ENCODE assay signal across 19 cellular contexts in the genomic region with DNA sequence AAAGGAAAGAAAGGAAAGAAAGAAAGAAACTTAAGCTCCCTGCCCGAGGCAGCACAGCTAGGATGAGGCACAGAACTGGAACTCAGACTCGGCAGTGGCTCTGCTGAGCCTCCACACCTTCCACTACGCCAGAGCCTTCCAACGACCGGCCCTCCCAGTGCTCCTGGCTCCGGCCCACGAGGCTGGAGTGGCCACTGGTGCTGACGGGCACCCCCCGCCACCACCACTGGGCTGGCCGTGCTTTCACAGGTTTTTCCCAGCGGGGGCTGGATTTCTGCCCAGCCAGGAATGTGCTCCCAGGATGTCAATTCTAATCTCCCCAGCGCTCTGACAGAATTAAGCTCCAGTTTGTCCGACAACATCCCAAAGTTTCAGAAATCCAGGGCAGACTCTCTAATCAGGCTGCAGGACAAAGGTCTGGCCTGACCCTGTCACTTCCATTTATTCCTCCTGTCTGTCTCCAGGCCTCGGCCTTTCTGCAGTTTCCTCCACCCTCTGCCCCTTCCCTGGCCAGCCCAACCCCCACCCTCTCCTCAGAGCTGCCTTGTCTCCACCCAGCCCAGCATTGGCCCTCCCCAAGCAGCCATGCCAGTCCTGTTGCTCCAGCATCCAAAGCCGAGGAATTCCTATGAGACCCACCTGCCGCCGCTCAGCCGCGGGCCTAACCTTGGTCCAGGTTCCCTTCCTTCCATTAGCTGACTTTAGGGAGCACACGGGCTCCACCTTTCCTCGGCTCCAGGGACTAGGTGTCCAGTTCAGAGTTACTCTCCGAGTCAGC.
DNase-seq lines count a peak whose midpoint lies in the region; ATAC-seq, FAIRE-seq and TF ChIP-seq lines count a peak whose summit lies in the region.
"Had no signal": no experiment of that assay in that cellular context is flagged by ENCODE, and none has a peak within 500 bp of the region (broad histone marks: within the 10 kb centered on the region; RNA-seq: fewer than 3 reads in every experiment).

No MANE protein-coding gene starts in this region.

- peak; percentile 71 to 77 for ATAC-seq in right cardiac atrium
- ATAC-seq: natural killer cell treated with Interleukin-12 subunit alpha and Interleukin-12 subunit beta and Interleukin-15 and Interleukin-18, amount 100 ng/mL, for 72 hours; stimulated activated memory B cell treated with anti-CD40 and anti-IgM and Interleukin-4, amounts not matched to agents 10 μg/mL and 1 μg/mL and 100 μg/mL, for 72 hours; T-helper 17 cell had no signal

- no peak for TF ChIP-seq POLR2A in GM12892 (IDR thresholded peaks at IDR 0.05; ENCODE audit: low read depth, low read length)

- intact Hi-C loops in right cardiac atrium (cut with DNase I) = loop anchor here in 1 of 4 donors (2.0 kb wide), 1 partner anchor 20 kb away; no protein-coding TSS in a partner anchor

- H3K27me3 ChIP-seq in H7 (ENCODE audit: control insufficient read depth, insufficient read depth, low read length) = peaks cover 5% of the 10 kb centered on the region; the same call in 1 of the 2 replicates
- H3K27me3 ChIP-seq in right cardiac atrium (ENCODE audit: control insufficient read depth, insufficient read depth) = no peaks in the 10 kb centered on the region

- no peak for FAIRE-seq in GM12892 (lab: Jason Lieb, UNC)
- FAIRE-seq: keratinocyte, urothelium cell line had no signal

- in situ Hi-C loops in astrocyte of the cerebellum (cut with HindIII; ENCODE audit: low sequenced_read_pairs) = loop anchor here (5.0 kb wide), 2 partner anchors 62 to 68 kb away; no protein-coding TSS in a partner anchor

- DNase-seq in H7 (peak; percentile 84), astrocyte of the cerebellum (ENCODE audit: low read depth) (peak; percentile 9), right cardiac atrium (peak; percentile 64 to 88 (median 87)), renal cortical epithelial cell (ENCODE audit: low read depth) (peak; percentile 24), foreskin fibroblast (no peak), LoVo (ENCODE audit: low spot score) (no peak), GM12892 (ENCODE audit: insufficient read length) (no peak), NCI-H1105 (lab: John Stamatoyannopoulos, UW) (no peak)
- DNase-seq: activated CD4-positive, alpha-beta T cell treated with anti-CD3 and anti-CD28 coated beads for 1 hour; activated CD8-positive, alpha-beta memory T cell treated with anti-CD3 and anti-CD28 coated beads, Interleukin-2, amount 50 U/mL, for 4 hours; activated naive CD4-positive, alpha-beta T cell; glutamatergic neuron; NCI-H748 treated with DMSO at 0.1 percent for 48 hours; RPMI8226; T-helper 17 cell had no signal

- H3K4me3 ChIP-seq in H7 (ENCODE audit: insufficient read depth, low read depth, low read length) = no peak overlapping the region
- no peak overlapping the region for H3K4me3 ChIP-seq in astrocyte of the cerebellum (ENCODE audit: low read depth, low read length)
- no peak overlapping the region for H3K4me3 ChIP-seq in right cardiac atrium (ENCODE audit: low read length)
- H3K4me3 ChIP-seq in foreskin fibroblast (ENCODE audit: low read depth in 1 of 2, low read length in 2 of 2) = no peak overlapping the region

- peaks cover 15% of the 10 kb centered on the region for H3K4me1 ChIP-seq in right cardiac atrium (ENCODE audit: control insufficient read depth, insufficient read depth, low read length)

- peak overlapping the region; percentile 92 for H3K27ac ChIP-seq in right cardiac atrium (ENCODE audit: low read length)

- H3K9me3 ChIP-seq in right cardiac atrium (ENCODE audit: control insufficient read depth, low read length) = no peaks in the 10 kb centered on the region

- WGBS in right cardiac atrium = 49% methylated on average over 22 of the region's 22 CpGs

- no peaks in the 10 kb centered on the region for H3K36me3 ChIP-seq in H7 (replicated peaks; ENCODE audit: control insufficient read depth, insufficient read depth, low read length)

- no peak for TF ChIP-seq CTCF in astrocyte of the cerebellum (IDR thresholded peaks at IDR 0.05; ENCODE audit: low read depth, low read length, missing control alignments)
- no peak for TF ChIP-seq CTCF in foreskin fibroblast (IDR thresholded peaks at IDR 0.05; ENCODE audit: low read depth, low read length)

Comparison
In these comparisons a context has a peak if more than half of its experiments do, and no peak if none do; other contexts are left out.
1. DNase-seq: peak in H7 (single experiment), astrocyte of the cerebellum (single experiment), right cardiac atrium (3 of 3) and renal cortical epithelial cell (single experiment); none in foreskin fibroblast (0 of 2), LoVo (single experiment), GM12892 (single experiment) and NCI-H1105 (single experiment).